ENCODE assay signal across 15 cellular contexts in genomic region chr12:19849208-19849607, GRCh38.
DNase-seq lines count a peak whose midpoint lies in the region; ATAC-seq and TF ChIP-seq lines count a peak whose summit lies in the region.
"Had no signal": no experiment of that assay in that cellular context is flagged by ENCODE, and none has a peak within 500 bp of the region (broad histone marks: within the 10 kb centered on the region; RNA-seq: fewer than 3 reads in every experiment).

No MANE protein-coding gene starts in this region.

- H2AK5ac ChIP-seq in IMR-90 (ENCODE audit: low read depth, low read length) = peak overlapping the region; percentile 54; the same call in 1 of the 2 replicates

- H3K9me1 ChIP-seq in IMR-90 (ENCODE audit: insufficient read depth, low read length) = peaks cover 7% of the 10 kb centered on the region

- H3K14ac ChIP-seq in IMR-90 (replicated peaks; ENCODE audit: low read depth, low read length) = no peak overlapping the region

- H3K4me1 ChIP-seq in IMR-90 (ENCODE audit: control insufficient read depth, insufficient read depth, low read length) (peaks cover 11% of the 10 kb centered on the region), OCI-LY1 (ENCODE audit: insufficient read depth, low read length, severe bottlenecking) (peaks cover 37% of the 10 kb centered on the region), right lobe of liver (no peaks in the 10 kb centered on the region), thoracic aorta (ENCODE audit: control insufficient read depth in 1 of 2, low read depth in 2 of 2) (peaks cover 9 to 79% of the 10 kb centered on the region in 2 donors)
- H3K4me1 ChIP-seq: BE2C had no signal

- H3K9me3 ChIP-seq in IMR-90 (ENCODE audit: control insufficient read depth, insufficient read depth, low read length) (peaks cover 3% of the 10 kb centered on the region; the same call in 1 of the 2 replicates), OCI-LY1 (ENCODE audit: low read length) (no peaks in the 10 kb centered on the region; the same call in 1 of the 2 replicates), right lobe of liver (no peaks in the 10 kb centered on the region), thoracic aorta (no peaks in the 10 kb centered on the region)
- H3K9me3 ChIP-seq: BE2C had no signal

- H3K9ac ChIP-seq in IMR-90 (ENCODE audit: low read depth, low read length) (no peak overlapping the region), OCI-LY1 (ENCODE audit: low read length) (no peak overlapping the region)
- H3K9ac ChIP-seq: GM23248 had no signal

- H2BK15ac ChIP-seq in IMR-90 (ENCODE audit: low read depth, low read length) = no peak overlapping the region

- H3K27me3 ChIP-seq in IMR-90 (ENCODE audit: control insufficient read depth, insufficient read depth, low read length) (no peaks in the 10 kb centered on the region), OCI-LY1 (ENCODE audit: insufficient read depth, low read length) (no peaks in the 10 kb centered on the region), right lobe of liver (no peaks in the 10 kb centered on the region), thoracic aorta (replicated peaks; ENCODE audit: insufficient read depth) (no peaks in the 10 kb centered on the region)
- H3K27me3 ChIP-seq: BE2C had no signal

- H3K4me2 ChIP-seq in IMR-90 (ENCODE audit: low read depth, low read length) (no peak overlapping the region), OCI-LY1 (ENCODE audit: low read length) (no peak overlapping the region)
- H3K4me2 ChIP-seq: A549 had no signal

- POLR2A ChIA-PET in IMR-90 (lab: Charles Lee; ENCODE audit: unreplicated experiment) = no interaction called here

- TF ChIP-seq CTCF in IMR-90 (conservative IDR thresholded peaks at IDR 0.05; ENCODE audit: low read depth, low read length) = no peak
- no peak for TF ChIP-seq CTCF in OCI-LY1 (IDR thresholded peaks at IDR 0.05; ENCODE audit: low read length)
- TF ChIP-seq CTCF in right lobe of liver (IDR thresholded peaks at IDR 0.05) = no peak
- no peak for TF ChIP-seq CTCF in thoracic aorta (IDR thresholded peaks at IDR 0.05)

- no peak overlapping the region for H3K18ac ChIP-seq in IMR-90 (ENCODE audit: low read depth, low read length)

- H2AK9ac ChIP-seq in IMR-90 (replicated peaks; ENCODE audit: low read depth, low read length, poor library complexity) = no peak overlapping the region

- no peak overlapping the region for H3K23ac ChIP-seq in IMR-90 (ENCODE audit: low read depth, low read length)

- no peak overlapping the region for H2BK5ac ChIP-seq in IMR-90 (ENCODE audit: low read depth, low read length, poor library complexity, severe bottlenecking)

- H4K91ac ChIP-seq in IMR-90 (ENCODE audit: insufficient read depth, low read depth, low read length) = no peak overlapping the region

- no peak overlapping the region for H4K5ac ChIP-seq in IMR-90 (ENCODE audit: low read depth, low read length)

- intact Hi-C loops in IMR-90 (cut with micrococcal nuclease) (no loop called here), right lobe of liver (cut with DNase I) (no loop called here)

- H3K36me3 ChIP-seq in IMR-90 (ENCODE audit: control insufficient read depth, insufficient read depth, low read length) (no peaks in the 10 kb centered on the region), OCI-LY1 (ENCODE audit: insufficient read depth, low read length) (no peaks in the 10 kb centered on the region), right lobe of liver (no peaks in the 10 kb centered on the region), thoracic aorta (no peaks in the 10 kb centered on the region)
- H3K36me3 ChIP-seq: BE2C had no signal

- ATAC-seq in IMR-90 (ENCODE audit: low read depth) (no peak), right lobe of liver (peak; percentile 62 to 94 (median 80)), thoracic aorta (ENCODE audit: insufficient number of reproducible peaks, low FRiP score, low read depth) (no peak)
- ATAC-seq: A549, HCT116 had no signal

- H2BK20ac ChIP-seq in IMR-90 (ENCODE audit: low read depth, low read length) = peak overlapping the region; percentile 8

- no TSS peak for BruUV-seq in IMR-90 (replicated peaks; lab: Mats Ljungman, UMichigan)

- no peak overlapping the region for H3K27ac ChIP-seq in IMR-90 (ENCODE audit: insufficient read depth, low read length)
- peak overlapping the region; percentile 38 for H3K27ac ChIP-seq in OCI-LY1 (ENCODE audit: low read depth, low read length, poor library complexity, severe bottlenecking)
- no peak overlapping the region for H3K27ac ChIP-seq in right lobe of liver
- peak overlapping the region; percentile 86 to 90 for H3K27ac ChIP-seq in thoracic aorta
- H3K27ac ChIP-seq: A549, C4-2B, GM23248 had no signal

- dilution Hi-C loops in IMR-90 (cut with HindIII; ENCODE audit: low sequenced_read_pairs, unreplicated experiment) = no loop called here

- no peak overlapping the region for H2AFZ ChIP-seq in IMR-90 (replicated peaks; ENCODE audit: low read length, poor library complexity)
- no peak overlapping the region; the same call in 1 of the 2 replicates for H2AFZ ChIP-seq in OCI-LY1 (ENCODE audit: low read length)
- H2AFZ ChIP-seq: GM23248 had no signal

- no peak for TF ChIP-seq RAD21 in IMR-90 (IDR thresholded peaks at IDR 0.05; ENCODE audit: low read length)

- no peak overlapping the region; the same call in 1 of the 2 replicates for H2BK120ac ChIP-seq in IMR-90 (ENCODE audit: low read depth, low read length)

- no peak for TF ChIP-seq POLR2A in IMR-90 (IDR thresholded peaks at IDR 0.05; ENCODE audit: low read depth, low read length)
- TF ChIP-seq POLR2A in right lobe of liver (IDR thresholded peaks at IDR 0.05) = no peak
- TF ChIP-seq POLR2A in erythroblast (IDR thresholded peaks at IDR 0.05; ENCODE audit: low read length) = no peak

- H3K56ac ChIP-seq in IMR-90 (ENCODE audit: extremely low read depth, insufficient read depth, low read length) = no peak overlapping the region

- H3F3A ChIP-seq in OCI-LY1 (ENCODE audit: insufficient read depth, low read length) = no peaks in the 10 kb centered on the region

- CTCF ChIA-PET in IMR-90 (lab: Yijun Ruan, JAX) = no interaction called here

- H4K20me1 ChIP-seq in IMR-90 (ENCODE audit: insufficient read depth, low read length) (no peaks in the 10 kb centered on the region), OCI-LY1 (ENCODE audit: insufficient read depth, low read length) (no peaks in the 10 kb centered on the region)

- no peaks in the 10 kb centered on the region for H3K79me1 ChIP-seq in IMR-90 (ENCODE audit: low read depth in 1 of 2, low read length in 2 of 2)

- H3K4me3 ChIP-seq in IMR-90 (ENCODE audit: insufficient read depth, low read depth, low read length) (no peak overlapping the region), OCI-LY1 (ENCODE audit: low read depth, low read length, poor library complexity, severe bottlenecking) (no peak overlapping the region), right lobe of liver (no peak overlapping the region), thoracic aorta (no peak overlapping the region)
- H3K4me3 ChIP-seq: A549, GM12878, GM23248 had no signal

- no peak for DNase-seq in IMR-90
- no peak for DNase-seq in right lobe of liver
- DNase-seq in thoracic aorta (ENCODE audit: low spot score) = no peak
- no peak for DNase-seq in cerebellar cortex (ENCODE audit: low spot score)
- no peak for DNase-seq in NCI-H748 (lab: John Stamatoyannopoulos, UW; ENCODE audit: unreplicated experiment)
- DNase-seq in erythroblast (lab: John Stamatoyannopoulos, UW) = no peak
- DNase-seq: BE2C; CD4-positive, alpha-beta memory T cell; DMS79; GM23248 had no signal

- H3K4ac ChIP-seq in IMR-90 (ENCODE audit: low read depth, low read length) = peak overlapping the region; percentile 45; the same call in 1 of the 2 replicates

- in situ Hi-C loops in IMR-90 (cut with MboI; ENCODE audit: low sequenced_read_pairs) = no loop called here

- H3K9me2 ChIP-seq in OCI-LY1 (ENCODE audit: low read depth, low read length) = no peaks in the 10 kb centered on the region

- no peak overlapping the region for H4K8ac ChIP-seq in IMR-90 (ENCODE audit: low read depth in 2 of 2, low read length in 2 of 2)

- no CpG with 5 or more reads among the region's 2 CpGs for WGBS in IMR-90 (ENCODE audit: extremely low coverage in 2 of 2, insufficient read length in 1 of 2), 2 experiments
- 32% methylated on average over 2 of the region's 2 CpGs for WGBS in right lobe of liver (ENCODE audit: insufficient coverage, low coverage, low lambda C conversion rate, missing lambda C conversion rate)

- no peaks in the 10 kb centered on the region for H3K79me2 ChIP-seq in OCI-LY1 (ENCODE audit: insufficient read depth, low read length)

TF ChIP-seq in IMR-90, 13 proteins besides CTCF, POLR2A, EP300 and RAD21:
- TF ChIP-seq MAZ (IDR thresholded peaks at IDR 0.05; ENCODE audit: borderline replicate concordance, low read depth, low read length) (no peak), RFX5 (IDR thresholded peaks at IDR 0.05; ENCODE audit: low read depth, low read length) (no peak), FOS (IDR thresholded peaks at IDR 0.05; ENCODE audit: low read depth, low read length) (no peak), SMC3 (IDR thresholded peaks at IDR 0.05; ENCODE audit: low read depth, low read length) (no peak), BHLHE40 (IDR thresholded peaks at IDR 0.05; ENCODE audit: low read depth, low read length) (no peak), MXI1 (IDR thresholded peaks at IDR 0.05; ENCODE audit: borderline replicate concordance, low read depth, low read length) (no peak), MAFK (IDR thresholded peaks at IDR 0.05; ENCODE audit: low read depth, low read length) (no peak), CEBPB (IDR thresholded peaks at IDR 0.05; ENCODE audit: low read depth, low read length) (no peak), RCOR1 (IDR thresholded peaks at IDR 0.05; ENCODE audit: insufficient replicate concordance, low read length) (no peak), NFE2L2 (IDR thresholded peaks at IDR 0.05; ENCODE audit: low read depth, low read length) (no peak)
- TF ChIP-seq, protein P1, sequence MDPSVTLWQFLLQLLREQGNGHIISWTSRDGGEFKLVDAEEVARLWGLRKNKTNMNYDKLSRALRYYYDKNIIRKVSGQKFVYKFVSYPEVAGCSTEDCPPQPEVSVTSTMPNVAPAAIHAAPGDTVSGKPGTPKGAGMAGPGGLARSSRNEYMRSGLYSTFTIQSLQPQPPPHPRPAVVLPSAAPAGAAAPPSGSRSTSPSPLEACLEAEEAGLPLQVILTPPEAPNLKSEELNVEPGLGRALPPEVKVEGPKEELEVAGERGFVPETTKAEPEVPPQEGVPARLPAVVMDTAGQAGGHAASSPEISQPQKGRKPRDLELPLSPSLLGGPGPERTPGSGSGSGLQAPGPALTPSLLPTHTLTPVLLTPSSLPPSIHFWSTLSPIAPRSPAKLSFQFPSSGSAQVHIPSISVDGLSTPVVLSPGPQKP (IDR thresholded peaks at IDR 0.05; ENCODE audit: borderline replicate concordance, low read depth, low read length) = no peak

Comparison
In these comparisons a context has a peak if more than half of its experiments do, and no peak if none do; other contexts are left out.
1. ATAC-seq: peak in right lobe of liver (4 of 4); none in IMR-90 (single experiment) and thoracic aorta (single experiment).
2. H3K27ac ChIP-seq: peak in OCI-LY1 (single experiment) and thoracic aorta (2 of 2); none in IMR-90 (single experiment) and right lobe of liver (0 of 3).